ENCODE assay signal across 1 cellular context in genomic region chr3:185685231-185686035, GRCh38.
TF ChIP-seq lines count a peak whose summit lies in the region.

No MANE protein-coding gene starts in this region.

TF ChIP-seq in IMR-90, 13 proteins besides CTCF, POLR2A, EP300 and RAD21 (continued from another document):
- no peak for TF ChIP-seq CHD1 (IDR thresholded peaks at IDR 0.05; ENCODE audit: low read depth, low read length)
